In genomic region chr19:49677232-49677881, GRCh38 we compare ENCODE assay signal across 8 cellular contexts. TPM values are rescaled to one million over a fixed set of nuclear protein-coding genes. Genes with fewer than 3 reads are reported as not detected.
DNase-seq lines count a peak whose midpoint lies in the region; ATAC-seq, FAIRE-seq and TF ChIP-seq lines count a peak whose summit lies in the region.

Gene PRMT1 (plus strand): TSS chr19:49677271. CDS start chr19:49677281, 10 bp downstream.

- H3K14ac ChIP-seq in H1 (ENCODE audit: insufficient read length) = no peak within 1 kb of the TSS

- H2AK5ac ChIP-seq in H1 (ENCODE audit: low read depth, low read length) = peak within 1 kb of the TSS; percentile 83

- peaks cover 17 to 48% of the 10 kb centered on the region in 2 experiments for H3K79me2 ChIP-seq in H1 (ENCODE audit: control insufficient read depth in 1 of 2, insufficient read depth in 2 of 2, low read length in 2 of 2)

- CTCF ChIA-PET in WTC11 (lab: Charles Lee) = interaction anchor here (0.8 to 10.7 kb wide), 18 partner anchors 12 to 182 kb away, joined by 3 to 108 read pairs (median 5); partner anchors contain the start of genes ADM5, BCL2L12, CPT1C and FUZ
- CTCF ChIA-PET in H1 (lab: Charles Lee; ENCODE audit: partially characterized antibody) = interaction anchor here (0.6 to 2.6 kb wide), 7 partner anchors 9 to 115 kb away, joined by 3 to 11 read pairs (median 6); no protein-coding TSS in a partner anchor

- peak within 1 kb of the TSS; percentile 99 for H4K91ac ChIP-seq in H1 (replicated peaks; ENCODE audit: insufficient read length, low read length)

- H3K79me1 ChIP-seq in H1 (ENCODE audit: low read depth, low read length) = peaks cover 6% of the 10 kb centered on the region

- no peaks in the 10 kb centered on the region for H3K27me3 Mint-ChIP-seq in WTC11 (ENCODE audit: low read depth)
- H3K27me3 Mint-ChIP-seq in stimulated activated naive CD8-positive, alpha-beta T cell treated with anti-CD3 and anti-CD28 coated beads, Interleukin-15, amount 100 ng/mL, for 72 hours = no peaks in the 10 kb centered on the region

- peak within 1 kb of the TSS; percentile 99 for H4K5ac ChIP-seq in H1 (ENCODE audit: insufficient read length, low read depth, low read length)

- peak; percentile 98 for TF ChIP-seq POLR2A in H1 (IDR thresholded peaks at IDR 0.05; ENCODE audit: control extremely low read depth in 1 of 2, low read depth in 2 of 2, low read length in 2 of 2)

- H3K4me3 ChIP-seq in H1 (ENCODE audit: extremely low read depth in 1 of 4, insufficient read depth in 2 of 4, low read depth in 3 of 4, low read length in 4 of 4) = peak within 1 kb of the TSS; percentile 82 to 99 (median 86)

- H3K4me3 Mint-ChIP-seq in WTC11 = peak within 1 kb of the TSS; percentile 88
- H3K4me3 Mint-ChIP-seq in stimulated activated naive CD8-positive, alpha-beta T cell treated with anti-CD3 and anti-CD28 coated beads, Interleukin-15, amount 100 ng/mL, for 72 hours = peak within 1 kb of the TSS; percentile 90 to 99

- H3K23me2 ChIP-seq in H1 (ENCODE audit: low read depth, low read length) = peaks cover 4% of the 10 kb centered on the region

- peaks cover 20% of the 10 kb centered on the region for H3K36me3 Mint-ChIP-seq in WTC11

- DNase-seq in D341Med (ENCODE audit: low spot score) = peak; percentile 67
- DNase-seq in WTC11 (ENCODE audit: low spot score) = peak; percentile 63
- peak in 1 of 2 experiments; percentile 77 for DNase-seq in H1 (ENCODE audit: low read depth in 1 of 2, low spot score in 2 of 2)
- no peak for DNase-seq in mesenteric fat pad (ENCODE audit: low spot score)
- peak in 1 of 2 donors; percentile 72 for DNase-seq in stimulated activated naive CD8-positive, alpha-beta T cell treated with anti-CD3 and anti-CD28 coated beads, Interleukin-15, amount 100 ng/mL, for 72 hours
- no peak for DNase-seq in RKO (ENCODE audit: low spot score)
- no peak for DNase-seq in ecto neural progenitor cell (ENCODE audit: low spot score)

- peak within 1 kb of the TSS; percentile 99 for H2BK5ac ChIP-seq in H1 (ENCODE audit: low read depth, low read length)

- TF ChIP-seq RAD21 in H1 (IDR thresholded peaks at IDR 0.05 in 1 of 2, conservative IDR thresholded peaks at IDR 0.05 in 1 of 2; ENCODE audit: low read depth in 2 of 2, low read length in 2 of 2) = no peak

- H3K56ac ChIP-seq in H1 (replicated peaks; ENCODE audit: insufficient read length, low read depth, low read length) = peak within 1 kb of the TSS; percentile 100

- H3K4ac ChIP-seq in H1 (replicated peaks; ENCODE audit: insufficient read length, low read depth, low read length) = peak within 1 kb of the TSS; percentile 99

- no peaks in the 10 kb centered on the region for H3K9me3 Mint-ChIP-seq in WTC11
- H3K9me3 Mint-ChIP-seq in stimulated activated naive CD8-positive, alpha-beta T cell treated with anti-CD3 and anti-CD28 coated beads, Interleukin-15, amount 100 ng/mL, for 72 hours = no peaks in the 10 kb centered on the region

- peak within 1 kb of the TSS; percentile 100 for H3K27ac ChIP-seq in H1 (ENCODE audit: low read depth, low read length)

- peak within 1 kb of the TSS; percentile 94 to 100 (median 100) for H3K9ac ChIP-seq in H1 (replicated peaks in 1 of 4; ENCODE audit: extremely low read depth in 1 of 4, low read depth in 3 of 4, low read length in 3 of 4)

- peak within 1 kb of the TSS; percentile 71 to 76 for H3K4me2 ChIP-seq in H1 (ENCODE audit: insufficient read depth in 1 of 2, low read depth in 2 of 2, low read length in 2 of 2)

- WGBS in H1 (ENCODE audit: extremely low coverage in 1 of 2, insufficient coverage in 1 of 2, insufficient read length in 1 of 2, insufficient replicate concordance in 2 of 2, low coverage in 1 of 2, low lambda C conversion rate in 2 of 2, missing lambda C conversion rate in 1 of 2), 2 experiments = 1% methylated on average over 37 of the region's 56 CpGs; no CpG with 5 or more reads in 1 of the 2 experiments

- no peak within 1 kb of the TSS for H3K23ac ChIP-seq in H1 (ENCODE audit: insufficient read length)

- H2BK15ac ChIP-seq in H1 (ENCODE audit: low read length) = peak within 1 kb of the TSS; percentile 81; the same call in 1 of the 2 replicates

- peaks cover 7 to 17% (median 12%) of the 10 kb centered on the region in 4 experiments for H3K36me3 ChIP-seq in H1 (ENCODE audit: control insufficient read depth in 2 of 4, insufficient read depth in 4 of 4, low read length in 3 of 4)

- H2BK120ac ChIP-seq in H1 (replicated peaks; ENCODE audit: low read depth, low read length) = peak within 1 kb of the TSS; percentile 99

- H3K4me1 Mint-ChIP-seq in WTC11 = peaks cover 26% of the 10 kb centered on the region
- peaks cover 54% of the 10 kb centered on the region for H3K4me1 Mint-ChIP-seq in stimulated activated naive CD8-positive, alpha-beta T cell treated with anti-CD3 and anti-CD28 coated beads, Interleukin-15, amount 100 ng/mL, for 72 hours

- peak within 1 kb of the TSS; percentile 95 for H2AFZ ChIP-seq in H1 (ENCODE audit: low read length)

- no peak for FAIRE-seq in H1 (lab: Jason Lieb, UNC)

- peak within 1 kb of the TSS; percentile 99; the same call in 1 of the 2 replicates for H2BK12ac ChIP-seq in H1 (ENCODE audit: low read depth, low read length)

- no peaks in the 10 kb centered on the region for H3K27me3 ChIP-seq in H1 (replicated peaks in 1 of 4; ENCODE audit: control insufficient read depth in 3 of 4, extremely low read depth in 1 of 4, insufficient read depth in 3 of 4, low read length in 3 of 4)

- peak within 1 kb of the TSS; percentile 98 for H3K18ac ChIP-seq in H1 (ENCODE audit: extremely low read depth, low read length)

- ATAC-seq in HG03521 (IDR thresholded peaks at IDR 0.05; ENCODE audit: unreplicated experiment) (peak; percentile 11), WTC11 (no peak)
- ATAC-seq in stimulated activated naive CD8-positive, alpha-beta T cell treated with anti-CD3 and anti-CD28 coated beads, Interleukin-15, amount 100 ng/mL, for 72 hours = peak; percentile 25

- H3K9me3 ChIP-seq in H1 (ENCODE audit: insufficient read depth in 2 of 2, low read depth in 1 of 2, low read length in 1 of 2) = no peaks in the 10 kb centered on the region

- peaks cover 17 to 29% of the 10 kb centered on the region in 2 experiments for H4K20me1 ChIP-seq in H1 (replicated peaks in 1 of 2; ENCODE audit: control insufficient read depth in 1 of 2, insufficient read depth in 2 of 2, low read length in 2 of 2)

- POLR2A ChIA-PET in WTC11 (lab: Charles Lee) (interaction anchor here (0.9 to 3.4 kb wide), 10 partner anchors 12 to 260 kb away, joined by 3 to 38 read pairs (median 8); partner anchors contain the start of genes ADM5, BCL2L12, CPT1C and IRF3), H1 (lab: Charles Lee; ENCODE audit: partially characterized antibody) (interaction anchor here (0.8 to 14.5 kb wide), 33 partner anchors 12 to 1058 kb away, joined by 3 to 275 read pairs (median 5); partner anchors contain the start of genes ADM5, AKT1S1, ATF5 and BCL2L12)

- H4K8ac ChIP-seq in H1 (ENCODE audit: extremely low read depth, insufficient read depth, low read length) = peak within 1 kb of the TSS; percentile 100

- TF ChIP-seq CTCF in WTC11 (IDR thresholded peaks at IDR 0.05) = no peak
- TF ChIP-seq CTCF in H1 (IDR thresholded peaks at IDR 0.05; ENCODE audit: control extremely low read depth in 1 of 3, insufficient read depth in 1 of 3, low read depth in 1 of 3, low read length in 3 of 3) = no peak

- H2BK20ac ChIP-seq in H1 (ENCODE audit: low read length) = no peak within 1 kb of the TSS; the same call in 1 of the 2 replicates

- H3K27ac Mint-ChIP-seq in WTC11 = peak within 1 kb of the TSS; percentile 100
- H3K27ac Mint-ChIP-seq in stimulated activated naive CD8-positive, alpha-beta T cell treated with anti-CD3 and anti-CD28 coated beads, Interleukin-15, amount 100 ng/mL, for 72 hours = peak within 1 kb of the TSS; percentile 100

- peaks cover 2 to 17% (median 10%) of the 10 kb centered on the region in 4 experiments for H3K4me1 ChIP-seq in H1 (replicated peaks in 1 of 4; ENCODE audit: control insufficient read depth in 3 of 4, insufficient read depth in 4 of 4, low read length in 3 of 4)

- no peak for TF ChIP-seq EP300 in H1 (IDR thresholded peaks at IDR 0.05; ENCODE audit: borderline replicate concordance in 1 of 2, low read depth in 2 of 2, low read length in 2 of 2)

TF ChIP-seq in WTC11, 78 proteins besides CTCF, POLR2A, EP300 and RAD21 (continues in another document):
- TF ChIP-seq FOXK1 (CRISPR knock-in tag; IDR thresholded peaks at IDR 0.05) (peak; percentile 44; the same call in 1 of the 2 replicates), GRHL2 (CRISPR knock-in tag; IDR thresholded peaks at IDR 0.05; ENCODE audit: insufficient replicate concordance, severe bottlenecking) (no peak), ZNF138 (CRISPR knock-in tag; conservative IDR thresholded peaks at IDR 0.05) (peak; percentile 86; the same call in 1 of the 2 replicates)

TF ChIP-seq in H1, 55 proteins besides CTCF, POLR2A, EP300 and RAD21 (continues in another document):
- TF ChIP-seq YY1 (IDR thresholded peaks at IDR 0.05; ENCODE audit: low read depth, low read length) = peak; percentile 93
- TF ChIP-seq, protein P1, sequence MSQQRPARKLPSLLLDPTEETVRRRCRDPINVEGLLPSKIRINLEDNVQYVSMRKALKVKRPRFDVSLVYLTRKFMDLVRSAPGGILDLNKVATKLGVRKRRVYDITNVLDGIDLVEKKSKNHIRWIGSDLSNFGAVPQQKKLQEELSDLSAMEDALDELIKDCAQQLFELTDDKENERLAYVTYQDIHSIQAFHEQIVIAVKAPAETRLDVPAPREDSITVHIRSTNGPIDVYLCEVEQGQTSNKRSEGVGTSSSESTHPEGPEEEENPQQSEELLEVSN (IDR thresholded peaks at IDR 0.05) = no peak
- TF ChIP-seq CEBPB (IDR thresholded peaks at IDR 0.05; ENCODE audit: low read depth, low read length) = no peak
- no peak for TF ChIP-seq ZNF274 (IDR thresholded peaks at IDR 0.05; ENCODE audit: borderline replicate concordance, extremely low read depth, low read length)
- TF ChIP-seq SIN3A (conservative IDR thresholded peaks at IDR 0.05 in 1 of 2, IDR thresholded peaks at IDR 0.05 in 1 of 2; ENCODE audit: low read depth in 1 of 2, low read length in 2 of 2) = peak; percentile 61 to 78; a peak in 2 of 4 replicates
- no peak for TF ChIP-seq KDM5A (IDR thresholded peaks at IDR 0.05; ENCODE audit: low read length)
- no peak for TF ChIP-seq GABPA (IDR thresholded peaks at IDR 0.05; ENCODE audit: borderline replicate concordance, insufficient read depth, low read length)
- 0 out of 2 replicates have a peak, but pooled peaks have one; percentile 9 for TF ChIP-seq JUND (IDR thresholded peaks at IDR 0.05; ENCODE audit: low read length)

RNA-seq across cellular contexts. Expression of gene PRMT1, which starts in this region (rescaled TPM):
- 500 to 527 TPM (median 518 TPM) in 3 replicates for total RNA-seq in WTC11 (2021)
- 561 and 579 TPM in 2 replicates for total RNA-seq in H1 (2021; fragmentation: NEBNext Ultra II Directional; extraction: Animal tissue kit (Norgen Biotek cat#: 25700))
- polyA plus RNA-seq in H1 (2011; rRNA removed) = 1,215 and 1,548 TPM in 2 replicates
- polyA plus RNA-seq in H1 (2011; cell fraction: cytosol; rRNA removed) = 1,290 TPM
- 1,135 TPM for polyA plus RNA-seq in H1 (2011; cell fraction: nucleus; rRNA removed)
- polyA plus RNA-seq in H1 (2012, experiment 1 of 2) = 426 to 811 TPM (median 790 TPM) in 4 replicates
- 763 TPM for polyA plus RNA-seq in H1 (2012, experiment 2 of 2)
- 339 TPM for polyA plus RNA-seq in H1 (2013, experiment 1 of 2)
- 327 TPM for polyA plus RNA-seq in H1 (2013, experiment 2 of 2)
- 815 and 1,077 TPM in 2 replicates for polyA minus RNA-seq in H1 (2011; rRNA and poly(A)+ RNA removed)
- 388 TPM for polyA minus RNA-seq in H1 (2011; cell fraction: cytosol; rRNA and poly(A)+ RNA removed)
- 319 TPM for polyA minus RNA-seq in H1 (2011; cell fraction: nucleus; rRNA and poly(A)+ RNA removed)
- 105 TPM for total RNA-seq in mesenteric fat pad

Comparison
In these comparisons a context has a peak if more than half of its experiments do, and no peak if none do; other contexts are left out.
1. DNase-seq: peak in D341Med (single experiment) and WTC11 (single experiment); none in mesenteric fat pad (single experiment), RKO (single experiment) and ecto neural progenitor cell (single experiment).